In the genomic region with DNA sequence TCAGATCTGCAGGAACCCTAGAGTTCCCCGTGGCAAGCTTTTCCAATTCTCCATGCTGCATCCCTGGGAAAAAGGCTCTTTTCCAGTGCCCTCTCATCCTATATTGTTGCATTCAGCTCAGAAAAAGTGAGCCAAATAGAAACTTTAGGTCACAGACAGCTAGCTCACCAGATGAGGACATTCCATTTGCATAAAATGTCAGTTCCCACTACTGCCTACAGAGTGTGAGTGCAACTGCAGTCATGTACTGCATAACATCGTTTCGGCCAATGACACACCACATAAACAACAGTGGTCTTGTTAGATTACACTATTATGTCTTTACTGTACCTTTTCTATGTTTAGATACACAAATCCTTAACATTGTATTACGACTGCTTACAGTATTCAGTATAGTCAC, we compare ENCODE assay signal across 35 cellular contexts. TPM values are rescaled to one million over a fixed set of nuclear protein-coding genes. Genes with fewer than 3 reads are reported as not detected.
DNase-seq lines count a peak whose midpoint lies in the region; ATAC-seq, FAIRE-seq and TF ChIP-seq lines count a peak whose summit lies in the region.
"Had no signal": no experiment of that assay in that cellular context is flagged by ENCODE, and none has a peak within 500 bp of the region (broad histone marks: within the 10 kb centered on the region; RNA-seq: fewer than 3 reads in every experiment).

No MANE protein-coding gene starts in this region.

- H3K23me2 ChIP-seq in H1 (ENCODE audit: low read depth, low read length) = no peaks in the 10 kb centered on the region

- no peak for TF ChIP-seq RAD21 in H1 (IDR thresholded peaks at IDR 0.05 in 1 of 2, conservative IDR thresholded peaks at IDR 0.05 in 1 of 2; ENCODE audit: low read depth in 2 of 2, low read length in 2 of 2)

- H3K18ac ChIP-seq in H1 (ENCODE audit: extremely low read depth, low read length) = no peak overlapping the region

- no peak overlapping the region for H3K27ac ChIP-seq in H1 (ENCODE audit: low read depth, low read length)
- H3K27ac ChIP-seq: ascending aorta, gastroesophageal sphincter, transverse colon had no signal

- no peak overlapping the region for H3K14ac ChIP-seq in H1 (ENCODE audit: insufficient read length)

- H2AK5ac ChIP-seq in H1 (ENCODE audit: low read depth, low read length) = no peak overlapping the region

- no peak overlapping the region for H2AFZ ChIP-seq in H1 (ENCODE audit: low read length)

- POLR2A ChIA-PET in H1 (lab: Charles Lee; ENCODE audit: partially characterized antibody) = interaction anchor here (1.4 kb wide), 1 partner anchor 9 kb away, joined by 5 read pairs; a partner anchor contains a TSS

- H3K4me1 Mint-ChIP-seq in immature natural killer cell = no peaks in the 10 kb centered on the region
- H3K4me1 Mint-ChIP-seq: activated CD8-positive, alpha-beta memory T cell treated with anti-CD3 and anti-CD28 coated beads, Interleukin-2, amount 10 ng/mL, durations not matched to agents 7 days and 5 days; CD8-positive, alpha-beta memory T cell; IgD-negative memory B cell; natural killer cell; T-cell had no signal

- H3K27ac Mint-ChIP-seq in immature natural killer cell = no peak overlapping the region
- H3K27ac Mint-ChIP-seq: activated CD8-positive, alpha-beta memory T cell treated with anti-CD3 and anti-CD28 coated beads, Interleukin-2, amount 10 ng/mL, durations not matched to agents 7 days and 5 days; CD8-positive, alpha-beta memory T cell; IgD-negative memory B cell; natural killer cell; T-cell had no signal

- peaks cover 0 to 3% of the 10 kb centered on the region in 2 experiments for H4K20me1 ChIP-seq in H1 (replicated peaks in 1 of 2; ENCODE audit: control insufficient read depth in 1 of 2, insufficient read depth in 2 of 2, low read length in 2 of 2)

- H4K91ac ChIP-seq in H1 (replicated peaks; ENCODE audit: insufficient read length, low read length) = no peak overlapping the region

- 89% methylated on average over 4 of the region's 4 CpGs; no CpG with 5 or more reads in 1 of the 2 experiments for WGBS in H1 (ENCODE audit: extremely low coverage in 1 of 2, insufficient coverage in 1 of 2, insufficient read length in 1 of 2, insufficient replicate concordance in 2 of 2, low coverage in 1 of 2, low lambda C conversion rate in 2 of 2, missing lambda C conversion rate in 1 of 2), 2 experiments

- TF ChIP-seq EP300 in H1 (IDR thresholded peaks at IDR 0.05; ENCODE audit: borderline replicate concordance in 1 of 2, low read depth in 2 of 2, low read length in 2 of 2) = no peak

- no peak for TF ChIP-seq POLR2A in H1 (IDR thresholded peaks at IDR 0.05; ENCODE audit: control extremely low read depth in 1 of 2, low read depth in 2 of 2, low read length in 2 of 2)

- H3K9ac ChIP-seq in H1 (replicated peaks in 1 of 4; ENCODE audit: extremely low read depth in 1 of 4, low read depth in 3 of 4, low read length in 3 of 4) = no peak overlapping the region

- no peak overlapping the region for H3K4ac ChIP-seq in H1 (replicated peaks; ENCODE audit: insufficient read length, low read depth, low read length)

- peaks cover 25 to 95% of the 10 kb centered on the region in 2 experiments; a peak in 3 of 4 replicates for H3K79me2 ChIP-seq in H1 (ENCODE audit: control insufficient read depth in 1 of 2, insufficient read depth in 2 of 2, low read length in 2 of 2)

- H4K8ac ChIP-seq in H1 (ENCODE audit: extremely low read depth, insufficient read depth, low read length) = no peak overlapping the region

- no peak overlapping the region for H3K4me3 Mint-ChIP-seq in immature natural killer cell
- H3K4me3 Mint-ChIP-seq: activated CD8-positive, alpha-beta memory T cell treated with anti-CD3 and anti-CD28 coated beads, Interleukin-2, amount 10 ng/mL, durations not matched to agents 7 days and 5 days; activated T-cell treated with anti-CD3 and anti-CD28 coated beads, Interleukin-2, amount 50 U/mL, for 4 hours; CD8-positive, alpha-beta memory T cell; IgD-negative memory B cell; natural killer cell; T-cell had no signal

- H3K56ac ChIP-seq in H1 (replicated peaks; ENCODE audit: insufficient read length, low read depth, low read length) = no peak overlapping the region

- peak; percentile 67 for ATAC-seq in GM19035 (IDR thresholded peaks at IDR 0.05; ENCODE audit: unreplicated experiment)
- peak; percentile 43 for ATAC-seq in HG02623 (IDR thresholded peaks at IDR 0.05; ENCODE audit: unreplicated experiment)
- peak; percentile 48 for ATAC-seq in HG03432 (IDR thresholded peaks at IDR 0.05; ENCODE audit: unreplicated experiment)
- ATAC-seq: activated CD8-positive, alpha-beta memory T cell treated with anti-CD3 and anti-CD28 coated beads, Interleukin-2, amount 10 ng/mL, durations not matched to agents 7 days and 5 days; activated T-cell treated with anti-CD3 and anti-CD28 coated beads, Interleukin-2, amount 50 U/mL, for 4 hours; gastroesophageal sphincter; left cardiac atrium; mucosa of descending colon; natural killer cell; T-cell had no signal

- H3K9me3 ChIP-seq in H1 (ENCODE audit: insufficient read depth in 2 of 2, low read depth in 1 of 2, low read length in 1 of 2) = no peaks in the 10 kb centered on the region
- H3K9me3 ChIP-seq: ascending aorta, BE2C, gastroesophageal sphincter, mucosa of descending colon, transverse colon had no signal

- no peak for DNase-seq in H1 (ENCODE audit: low read depth in 1 of 2, low spot score in 2 of 2)
- DNase-seq in dedifferentiated amniotic fluid mesenchymal stem cell (ENCODE audit: extremely low spot score) = no peak
- DNase-seq in iPS-NIHi11 (ENCODE audit: low spot score) = no peak
- DNase-seq in immature natural killer cell = no peak
- DNase-seq in stimulated activated CD4-positive, alpha-beta T cell treated with anti-CD3 and anti-CD28 coated beads, Interleukin-4, amount 100 ng/mL, for 24 hours = no peak
- DNase-seq: ACHN; activated CD4-positive, alpha-beta T cell treated with anti-CD3 and anti-CD28 coated beads, Interleukin-2, amount 50 U/mL, for 4 hours; activated CD8-positive, alpha-beta memory T cell treated with anti-CD3 and anti-CD28 coated beads, Interleukin-2, amount 10 ng/mL, durations not matched to agents 7 days and 5 days; activated gamma-delta T cell treated with Interleukin-2 at 50 U/mL for 16 hours; activated T-cell treated with anti-CD3 and anti-CD28 coated beads, Interleukin-2, amount 50 U/mL, for 4 hours; BE2C; CD8-positive, alpha-beta memory T cell; DMS 273 treated with DMSO at 0.1 percent for 48 hours; HCEC 1CT; hippocampal formation; left cardiac atrium; mucosa of descending colon; MV-4-11; natural killer cell; NCI-H1436 treated with DMSO at 0.1 percent for 48 hours; NCI-H2107; NCI-H510A treated with DMSO at 0.1 percent for 48 hours; stimulated activated CD4-positive, alpha-beta T cell treated with anti-CD3 and anti-CD28 coated beads, Interleukin-4, amount 100 ng/mL, for 4 hours; T-cell; transverse colon had no signal

- no peaks in the 10 kb centered on the region for H3K36me3 Mint-ChIP-seq in immature natural killer cell
- H3K36me3 Mint-ChIP-seq: activated CD8-positive, alpha-beta memory T cell treated with anti-CD3 and anti-CD28 coated beads, Interleukin-2, amount 10 ng/mL, durations not matched to agents 7 days and 5 days; CD8-positive, alpha-beta memory T cell; IgD-negative memory B cell; natural killer cell; T-cell had no signal

- CTCF ChIA-PET in H1 (lab: Charles Lee; ENCODE audit: partially characterized antibody) = interaction anchor here (0.6 to 1.7 kb wide), 5 partner anchors 10 to 339 kb away, joined by 3 to 5 read pairs (median 4); no protein-coding TSS in a partner anchor

- no peak overlapping the region for H2BK5ac ChIP-seq in H1 (ENCODE audit: low read depth, low read length)

- FAIRE-seq in H1 (lab: Jason Lieb, UNC) = peak; percentile 81

- no peak overlapping the region for H4K5ac ChIP-seq in H1 (ENCODE audit: insufficient read length, low read depth, low read length)

- H3K9me3 Mint-ChIP-seq in immature natural killer cell = peaks cover 0 to 2% (median under 1%) of the 10 kb centered on the region in 6 donors
- H3K9me3 Mint-ChIP-seq: activated T-cell treated with anti-CD3 and anti-CD28 coated beads, Interleukin-2, amount 50 U/mL, for 4 hours; CD8-positive, alpha-beta memory T cell; natural killer cell; T-cell had no signal

- 0 out of 4 replicates have a peak overlapping the region, but pooled peaks of 1 of the 2 experiments have one; percentile 30 for H3K4me2 ChIP-seq in H1 (ENCODE audit: insufficient read depth in 1 of 2, low read depth in 2 of 2, low read length in 2 of 2)

- no peaks in the 10 kb centered on the region for H3K27me3 ChIP-seq in H1 (replicated peaks in 1 of 4; ENCODE audit: control insufficient read depth in 3 of 4, extremely low read depth in 1 of 4, insufficient read depth in 3 of 4, low read length in 3 of 4)
- H3K27me3 ChIP-seq: ascending aorta, BE2C, gastroesophageal sphincter had no signal

- no peak overlapping the region for H2BK20ac ChIP-seq in H1 (ENCODE audit: low read length)

- H3K27me3 Mint-ChIP-seq in immature natural killer cell (ENCODE audit: low read depth in 3 of 3) = no peaks in the 10 kb centered on the region
- H3K27me3 Mint-ChIP-seq: activated CD8-positive, alpha-beta memory T cell treated with anti-CD3 and anti-CD28 coated beads, Interleukin-2, amount 10 ng/mL, durations not matched to agents 7 days and 5 days; CD8-positive, alpha-beta memory T cell; IgD-negative memory B cell had no signal

- H3K79me1 ChIP-seq in H1 (ENCODE audit: low read depth, low read length) = peaks cover 4% of the 10 kb centered on the region

- TF ChIP-seq CTCF in H1 (IDR thresholded peaks at IDR 0.05; ENCODE audit: control extremely low read depth in 1 of 3, insufficient read depth in 1 of 3, low read depth in 1 of 3, low read length in 3 of 3) = no peak

- no peak overlapping the region for H3K4me3 ChIP-seq in H1 (ENCODE audit: extremely low read depth in 1 of 4, insufficient read depth in 2 of 4, low read depth in 3 of 4, low read length in 4 of 4)
- H3K4me3 ChIP-seq: ascending aorta, gastroesophageal sphincter, mucosa of descending colon, transverse colon had no signal

- no peak overlapping the region for H2BK120ac ChIP-seq in H1 (replicated peaks; ENCODE audit: low read depth, low read length)

- no peak overlapping the region; the same call in 1 of the 2 replicates for H2BK15ac ChIP-seq in H1 (ENCODE audit: low read length)

- H2BK12ac ChIP-seq in H1 (ENCODE audit: low read depth, low read length) = 0 out of 2 replicates have a peak overlapping the region, but pooled peaks have one; percentile 10

- H3K4me1 ChIP-seq in H1 (replicated peaks in 1 of 4; ENCODE audit: control insufficient read depth in 3 of 4, insufficient read depth in 4 of 4, low read length in 3 of 4) = peaks cover 0 to 12% (median 9%) of the 10 kb centered on the region in 4 experiments; a peak in 4 of 7 replicates
- H3K4me1 ChIP-seq: ascending aorta, gastroesophageal sphincter, transverse colon had no signal

- no peak overlapping the region for H3K23ac ChIP-seq in H1 (ENCODE audit: insufficient read length)

- no peaks in the 10 kb centered on the region; a peak in 1 of 8 replicates for H3K36me3 ChIP-seq in H1 (ENCODE audit: control insufficient read depth in 2 of 4, insufficient read depth in 4 of 4, low read length in 3 of 4)
- H3K36me3 ChIP-seq: ascending aorta, gastroesophageal sphincter, transverse colon had no signal

RNA-seq across cellular contexts. Expression of a gene that starts 8.6 kb away (rescaled TPM):
- 9.9 and 11.2 TPM in 2 replicates for total RNA-seq in H1 (2021; fragmentation: NEBNext Ultra II Directional; extraction: Animal tissue kit (Norgen Biotek cat#: 25700))
- 1.2 and 3.7 TPM in 2 replicates for polyA plus RNA-seq in H1 (2011; rRNA removed)
- 1.4 TPM for polyA plus RNA-seq in H1 (2011; cell fraction: cytosol; rRNA removed)
- 3.2 TPM for polyA plus RNA-seq in H1 (2011; cell fraction: nucleus; rRNA removed)
- 3.6 to 4.9 TPM (median 4.3 TPM) in 4 replicates for polyA plus RNA-seq in H1 (2012, experiment 1 of 2)
- polyA plus RNA-seq in H1 (2012, experiment 2 of 2) = 1.3 TPM
- polyA plus RNA-seq in H1 (2013, experiment 1 of 2) = 2.9 TPM
- polyA plus RNA-seq in H1 (2013, experiment 2 of 2) = 3.2 TPM
- polyA minus RNA-seq in H1 (2011; rRNA and poly(A)+ RNA removed) = 1.4 and 7.0 TPM in 2 replicates
- 4.5 TPM for polyA minus RNA-seq in H1 (2011; cell fraction: cytosol; rRNA and poly(A)+ RNA removed)
- 27.0 TPM for polyA minus RNA-seq in H1 (2011; cell fraction: nucleus; rRNA and poly(A)+ RNA removed)
- not detected for polyA plus RNA-seq in immature natural killer cell
- total RNA-seq: activated CD8-positive, alpha-beta memory T cell treated with anti-CD3 and anti-CD28 coated beads, Interleukin-2, amount 10 ng/mL, durations not matched to agents 7 days and 5 days; activated T-cell treated with anti-CD3 and anti-CD28 coated beads, Interleukin-2, amount 50 U/mL, for 4 hours; ascending aorta; CD8-positive, alpha-beta memory T cell; left cardiac atrium; lung microvascular endothelial cell; natural killer cell; OCI-LY7; osteoblast; pulmonary artery endothelial cell; T-cell had no signal
- polyA plus RNA-seq: CD8-positive, alpha-beta memory T cell; IgD-negative memory B cell had no signal
